Comparison of ENCODE assay signal across 11 cellular contexts in genomic region chr2:134021830-134022524, GRCh38.
A peak's percentile ranks its signal among the peaks of the same experiment; 100 is the strongest.
DNase-seq lines count a peak whose midpoint lies in the region; ATAC-seq and TF ChIP-seq lines count a peak whose summit lies in the region.
"Had no signal": no experiment of that assay in that cellular context is flagged by ENCODE, and none has a peak within 500 bp of the region (broad histone marks: within the 10 kb centered on the region; RNA-seq: fewer than 3 reads in every experiment).

No MANE protein-coding gene starts in this region.

- ATAC-seq in GM19324 (IDR thresholded peaks at IDR 0.05; ENCODE audit: low FRiP score, unreplicated experiment), result peak; percentile 83
- peak; percentile 95 for ATAC-seq in HG02852 (IDR thresholded peaks at IDR 0.05; ENCODE audit: unreplicated experiment)
- ATAC-seq: SK-N-SH treated with all-trans-retinoic acid at 6 μM for 48 hours had no signal

- H3K79me2 ChIP-seq in MM.1S (ENCODE audit: low read length), result no peaks in the 10 kb centered on the region

- no peaks in the 10 kb centered on the region for H3K27me3 ChIP-seq in MM.1S (replicated peaks; ENCODE audit: insufficient read depth, low read length)

- no peak for TF ChIP-seq CTCF in GM12865 (IDR thresholded peaks at IDR 0.05; ENCODE audit: insufficient read depth, low read depth, low read length, missing control alignments)
- 0 out of 2 replicates have a peak, but pooled peaks have one; percentile 3 for TF ChIP-seq CTCF in MM.1S (IDR thresholded peaks at IDR 0.05; ENCODE audit: low read length)

- no peaks in the 10 kb centered on the region for H3K36me3 ChIP-seq in MM.1S (replicated peaks; ENCODE audit: insufficient read depth, low read length)
- H3K36me3 ChIP-seq: neutrophil had no signal

- no peaks in the 10 kb centered on the region for H3K9me2 ChIP-seq in MM.1S (replicated peaks; ENCODE audit: insufficient read depth, low read length)

- H3K27ac Mint-ChIP-seq in activated naive CD4-positive, alpha-beta T cell treated with anti-CD3 and anti-CD28 coated beads for 36 hours, result no peak overlapping the region
- H3K27ac Mint-ChIP-seq in activated naive CD8-positive, alpha-beta T cell treated with anti-CD3 and anti-CD28 coated beads for 36 hours, result no peak overlapping the region
- H3K27ac Mint-ChIP-seq: dendritic cell treated with granulocyte-macrophage colony-stimulating factor and Interleukin-4, amounts not matched to agents 40 ng/mL and 50 ng/mL, for 4 days had no signal

- H4K20me1 ChIP-seq in MM.1S (ENCODE audit: insufficient read depth, low read length), result no peaks in the 10 kb centered on the region

- H2AFZ ChIP-seq in MM.1S (ENCODE audit: low read length), result peak overlapping the region; percentile 68

- H3K36me3 Mint-ChIP-seq in activated naive CD4-positive, alpha-beta T cell treated with anti-CD3 and anti-CD28 coated beads for 36 hours (ENCODE audit: low read depth), result no peaks in the 10 kb centered on the region
- H3K36me3 Mint-ChIP-seq in activated naive CD8-positive, alpha-beta T cell treated with anti-CD3 and anti-CD28 coated beads for 36 hours, result no peaks in the 10 kb centered on the region

- H3K9me3 ChIP-seq in MM.1S (replicated peaks; ENCODE audit: insufficient read depth, low read length), result no peaks in the 10 kb centered on the region
- H3K9me3 ChIP-seq: neutrophil had no signal

- H3K27me3 Mint-ChIP-seq in activated naive CD4-positive, alpha-beta T cell treated with anti-CD3 and anti-CD28 coated beads for 36 hours (ENCODE audit: low read depth), result peaks cover 11% of the 10 kb centered on the region
- peaks cover 20% of the 10 kb centered on the region for H3K27me3 Mint-ChIP-seq in activated naive CD8-positive, alpha-beta T cell treated with anti-CD3 and anti-CD28 coated beads for 36 hours

- peaks cover 30% of the 10 kb centered on the region for H3F3A ChIP-seq in MM.1S (ENCODE audit: insufficient read depth, low read length)

- H3K9me3 Mint-ChIP-seq in activated naive CD4-positive, alpha-beta T cell treated with anti-CD3 and anti-CD28 coated beads for 36 hours, result no peaks in the 10 kb centered on the region
- no peaks in the 10 kb centered on the region for H3K9me3 Mint-ChIP-seq in activated naive CD8-positive, alpha-beta T cell treated with anti-CD3 and anti-CD28 coated beads for 36 hours
- H3K9me3 Mint-ChIP-seq: dendritic cell treated with granulocyte-macrophage colony-stimulating factor and Interleukin-4, amounts not matched to agents 40 ng/mL and 50 ng/mL, for 4 days had no signal

- H3K27ac ChIP-seq in MM.1S (ENCODE audit: low read length), result peak overlapping the region; percentile 77
- H3K27ac ChIP-seq: neutrophil had no signal

- H3K9ac ChIP-seq in MM.1S (ENCODE audit: low read length), result peak overlapping the region; percentile 32; the same call in 1 of the 2 replicates

- peaks cover 7% of the 10 kb centered on the region for H3K4me1 Mint-ChIP-seq in activated naive CD4-positive, alpha-beta T cell treated with anti-CD3 and anti-CD28 coated beads for 36 hours (ENCODE audit: low read depth)
- peaks cover 11% of the 10 kb centered on the region for H3K4me1 Mint-ChIP-seq in activated naive CD8-positive, alpha-beta T cell treated with anti-CD3 and anti-CD28 coated beads for 36 hours

- DNase-seq in GM12865 (ENCODE audit: low read depth) (peak; percentile 79), MM.1S (peak; percentile 84), HuH-7.5 (ENCODE audit: low spot score) (no peak), NCI-H748 (lab: John Stamatoyannopoulos, UW; ENCODE audit: unreplicated experiment) (no peak)
- no peak for DNase-seq in activated naive CD4-positive, alpha-beta T cell treated with anti-CD3 and anti-CD28 coated beads for 36 hours
- DNase-seq in activated naive CD8-positive, alpha-beta T cell treated with anti-CD3 and anti-CD28 coated beads for 36 hours, result no peak

- peak overlapping the region; percentile 48 for H3K4me2 ChIP-seq in MM.1S (ENCODE audit: low read depth, low read length)

- CTCF ChIA-PET in activated naive CD4-positive, alpha-beta T cell treated with anti-CD3 and anti-CD28 coated beads for 36 hours (lab: Charles Lee), result interaction anchor here (0.6 kb wide), 1 partner anchor 13 kb away, joined by 3 read pairs; no protein-coding TSS in a partner anchor

- intact Hi-C loops in activated naive CD4-positive, alpha-beta T cell treated with anti-CD3 and anti-CD28 coated beads for 36 hours (cut with micrococcal nuclease), result no loop called here

- no peak overlapping the region for H3K4me3 Mint-ChIP-seq in activated naive CD4-positive, alpha-beta T cell treated with anti-CD3 and anti-CD28 coated beads for 36 hours
- no peak overlapping the region for H3K4me3 Mint-ChIP-seq in activated naive CD8-positive, alpha-beta T cell treated with anti-CD3 and anti-CD28 coated beads for 36 hours
- H3K4me3 Mint-ChIP-seq: dendritic cell treated with granulocyte-macrophage colony-stimulating factor and Interleukin-4, amounts not matched to agents 40 ng/mL and 50 ng/mL, for 4 days had no signal

- peaks cover 36% of the 10 kb centered on the region for H3K4me1 ChIP-seq in MM.1S (ENCODE audit: low read length)

- H3K4me3 ChIP-seq in GM12865 (ENCODE audit: low read depth, low read length) (no peak overlapping the region), MM.1S (ENCODE audit: low read length) (0 out of 2 replicates have a peak overlapping the region, but pooled peaks have one; percentile 21)

Comparison
In these comparisons a context has a peak if more than half of its experiments do, and no peak if none do; other contexts are left out.
1. DNase-seq: peak in GM12865 (single experiment) and MM.1S (single experiment); none in activated naive CD4-positive, alpha-beta T cell treated with anti-CD3 and anti-CD28 coated beads for 36 hours (single experiment), activated naive CD8-positive, alpha-beta T cell treated with anti-CD3 and anti-CD28 coated beads for 36 hours (single experiment), HuH-7.5 (single experiment) and NCI-H748 (single experiment).